In genomic region chr4:98474408-98474844, GRCh38 we compare ENCODE assay signal across 12 cellular contexts.
DNase-seq lines count a peak whose midpoint lies in the region; ATAC-seq and TF ChIP-seq lines count a peak whose summit lies in the region.
"Had no signal": no experiment of that assay in that cellular context is flagged by ENCODE, and none has a peak within 500 bp of the region (broad histone marks: within the 10 kb centered on the region; RNA-seq: fewer than 3 reads in every experiment).

No MANE protein-coding gene starts in this region.

- no peaks in the 10 kb centered on the region for H3K36me3 ChIP-seq in upper lobe of right lung
- no peaks in the 10 kb centered on the region for H3K36me3 ChIP-seq in right atrium auricular region
- H3K36me3 ChIP-seq: gastrocnemius medialis had no signal

- peak; percentile 24 for DNase-seq in A172 (ENCODE audit: low spot score)
- peak; percentile 80 for DNase-seq in EL
- DNase-seq in RWPE1 (ENCODE audit: low spot score) = no peak
- peak; percentile 89 for DNase-seq in fibroblast of mammary gland (ENCODE audit: low read depth)
- no peak for DNase-seq in upper lobe of right lung
- DNase-seq in right atrium auricular region (ENCODE audit: low spot score) = no peak
- DNase-seq: caudate nucleus; CD4-positive, alpha-beta memory T cell; gastrocnemius medialis; spleen had no signal

- intact Hi-C loops in upper lobe of right lung (cut with DNase I) = no loop called here

- H3K4me3 ChIP-seq in fibroblast of mammary gland (ENCODE audit: control insufficient read depth, low read depth, low read length) (no peak overlapping the region), upper lobe of right lung (no peak overlapping the region), right atrium auricular region (no peak overlapping the region)
- H3K4me3 ChIP-seq: gastrocnemius medialis, spleen had no signal

- H3K4me1 ChIP-seq in upper lobe of right lung (no peaks in the 10 kb centered on the region), right atrium auricular region (no peaks in the 10 kb centered on the region)
- H3K4me1 ChIP-seq: gastrocnemius medialis had no signal

- TF ChIP-seq CTCF in RWPE1 (conservative IDR thresholded peaks at IDR 0.05; ENCODE audit: low read depth) = no peak
- no peak for TF ChIP-seq CTCF in fibroblast of mammary gland (conservative IDR thresholded peaks at IDR 0.05; ENCODE audit: control insufficient read depth, insufficient read depth, low read depth, low read length)
- TF ChIP-seq CTCF in upper lobe of right lung (IDR thresholded peaks at IDR 0.05) = no peak
- no peak for TF ChIP-seq CTCF in right atrium auricular region (IDR thresholded peaks at IDR 0.05)

- H3K9me3 ChIP-seq in upper lobe of right lung (no peaks in the 10 kb centered on the region), right atrium auricular region (no peaks in the 10 kb centered on the region)
- H3K9me3 ChIP-seq: gastrocnemius medialis, spleen had no signal

- H3K27ac ChIP-seq in RWPE1 (peak overlapping the region; percentile 67), upper lobe of right lung (no peak overlapping the region), right atrium auricular region (no peak overlapping the region)
- H3K27ac ChIP-seq: gastrocnemius medialis, spleen had no signal

- CTCF ChIA-PET in RWPE1 (lab: Yijun Ruan, JAX) = interaction anchor here (0.6 kb wide), 1 partner anchor 143 kb away, joined by 3 read pairs; no protein-coding TSS in a partner anchor

- no peak for ATAC-seq in upper lobe of right lung
- no peak for ATAC-seq in GM21529 (IDR thresholded peaks at IDR 0.05; ENCODE audit: unreplicated experiment)
- ATAC-seq in HG03460 (IDR thresholded peaks at IDR 0.05; ENCODE audit: unreplicated experiment) = no peak
- ATAC-seq: gastrocnemius medialis had no signal

- POLR2A ChIA-PET in RWPE1 (lab: Yijun Ruan, JAX; ENCODE audit: low non-redundant PET) = no interaction called here

- no peaks in the 10 kb centered on the region for H3K27me3 ChIP-seq in upper lobe of right lung
- no peaks in the 10 kb centered on the region for H3K27me3 ChIP-seq in right atrium auricular region
- H3K27me3 ChIP-seq: gastrocnemius medialis, spleen had no signal

Comparison
In these comparisons a context has a peak if more than half of its experiments do, and no peak if none do; other contexts are left out.
1. DNase-seq: peak in A172 (single experiment), EL (single experiment) and fibroblast of mammary gland (single experiment); none in RWPE1 (single experiment), upper lobe of right lung (single experiment) and right atrium auricular region (single experiment).